ENCODE assay signal across 13 cellular contexts in the genomic region with DNA sequence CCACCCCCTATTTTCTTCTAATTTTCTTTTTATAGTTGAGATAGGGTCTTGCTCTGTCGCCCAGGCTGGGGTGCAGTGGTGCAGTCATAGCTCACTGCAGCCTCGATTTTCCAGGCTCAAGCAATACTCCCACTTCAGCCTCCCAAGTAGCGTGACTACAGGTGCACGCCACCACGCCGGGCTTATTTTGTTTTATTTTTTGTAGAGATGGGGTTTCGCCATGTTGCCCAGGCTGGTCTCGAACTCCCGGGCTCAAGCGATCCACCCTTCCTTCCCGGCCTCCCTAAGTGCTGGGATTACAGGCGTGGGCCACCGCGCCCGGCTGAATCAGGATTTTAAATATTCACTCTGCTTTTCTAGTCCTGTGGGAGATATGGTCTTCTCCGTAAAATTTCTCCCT. TPM values are rescaled to one million over a fixed set of nuclear protein-coding genes. Genes with fewer than 3 reads are reported as not detected.
DNase-seq lines count a peak whose midpoint lies in the region; ATAC-seq and TF ChIP-seq lines count a peak whose summit lies in the region.
"Had no signal": no experiment of that assay in that cellular context is flagged by ENCODE, and none has a peak within 500 bp of the region (broad histone marks: within the 10 kb centered on the region; RNA-seq: fewer than 3 reads in every experiment).

No MANE protein-coding gene starts in this region.

- no peak overlapping the region for H3K9ac ChIP-seq in parathyroid adenoma

- no TSS peak for BruUV-seq in PC-9 (replicated peaks; lab: Mats Ljungman, UMichigan)

- H4K20me1 ChIP-seq in GM23338 (replicated peaks; ENCODE audit: insufficient read depth) = no peaks in the 10 kb centered on the region
- H4K20me1 ChIP-seq in PC-9 (ENCODE audit: insufficient read depth) = no peaks in the 10 kb centered on the region

- H3K27me3 ChIP-seq in GM23338 (ENCODE audit: insufficient read depth) = peaks cover 9% of the 10 kb centered on the region; the same call in 1 of the 2 replicates
- H3K27me3 ChIP-seq in PC-9 (ENCODE audit: insufficient read depth, low read depth) = no peaks in the 10 kb centered on the region
- no peaks in the 10 kb centered on the region for H3K27me3 ChIP-seq in parathyroid adenoma (ENCODE audit: control insufficient read depth, insufficient read depth, low read length)
- H3K27me3 ChIP-seq: Peyer's patch had no signal

- 0 out of 2 replicates have a peak, but pooled peaks cover 10% of the 10 kb centered on the region for H3F3A ChIP-seq in GM23338 (replicated peaks; ENCODE audit: low read depth)
- peaks cover 27% of the 10 kb centered on the region for H3F3A ChIP-seq in PC-9 (ENCODE audit: insufficient read depth, low read depth)

- no peak overlapping the region for H3K4me2 ChIP-seq in GM23338
- H3K4me2 ChIP-seq in PC-9 = peak overlapping the region; percentile 93; the same call in 1 of the 2 replicates
- H3K4me2 ChIP-seq in parathyroid adenoma (ENCODE audit: low read length) = no peak overlapping the region

- no peaks in the 10 kb centered on the region for H3K9me3 ChIP-seq in PC-9 (ENCODE audit: insufficient read depth, low read depth)
- H3K9me3 ChIP-seq in parathyroid adenoma (ENCODE audit: control insufficient read depth, low read length) = no peaks in the 10 kb centered on the region
- H3K9me3 ChIP-seq: Peyer's patch had no signal

- peak overlapping the region; percentile 85; the same call in 1 of the 2 replicates for H3K4me3 ChIP-seq in GM23338
- H3K4me3 ChIP-seq in PC-9 = no peak overlapping the region
- H3K4me3 ChIP-seq in parathyroid adenoma (ENCODE audit: low read depth, low read length) = no peak overlapping the region

- no peak overlapping the region for H3K27ac ChIP-seq in GM23338 (ENCODE audit: low read depth)
- H3K27ac ChIP-seq in PC-9 = no peak overlapping the region
- H3K27ac ChIP-seq in parathyroid adenoma = no peak overlapping the region

- H3K4me1 Mint-ChIP-seq in GM23338 = peaks cover 6% of the 10 kb centered on the region; the same call in 2 of the 3 replicates
- peaks cover 1% of the 10 kb centered on the region for H3K4me1 Mint-ChIP-seq in glutamatergic neuron (ENCODE audit: low read depth, unreplicated experiment)

- POLR2A ChIA-PET in PC-9 (lab: Charles Lee; ENCODE audit: unreplicated experiment) = no interaction called here

- H3K36me3 Mint-ChIP-seq in GM23338 (ENCODE audit: low read depth) (peaks cover 4% of the 10 kb centered on the region; the same call in 2 of the 3 replicates), glutamatergic neuron (ENCODE audit: unreplicated experiment) (no peaks in the 10 kb centered on the region)

- DNase-seq in GM23338 (ENCODE audit: low spot score) (no peak), PC-9 (no peak), glutamatergic neuron (no peak), AG08396 (ENCODE audit: low spot score) (no peak), UCSD-AML1 (lab: John Stamatoyannopoulos, UW; ENCODE audit: unreplicated experiment) (no peak), DMS53 treated with DMSO at 0.1 percent for 48 hours (lab: John Stamatoyannopoulos, UW; ENCODE audit: unreplicated experiment) (no peak)
- DNase-seq: activated CD4-positive, CD25-positive, alpha-beta regulatory T cell; activated naive CD4-positive, alpha-beta T cell treated with Interleukin-2 at 50 U/mL for 16 hours; KG1; NCI-H146; NCI-H446; Peyer's patch had no signal

- H3K4me1 ChIP-seq in GM23338 (ENCODE audit: insufficient read depth) = no peaks in the 10 kb centered on the region
- H3K4me1 ChIP-seq in PC-9 (replicated peaks; ENCODE audit: insufficient read depth) = peaks cover 23% of the 10 kb centered on the region
- no peaks in the 10 kb centered on the region for H3K4me1 ChIP-seq in parathyroid adenoma

- H2AFZ ChIP-seq in GM23338 (peak overlapping the region; percentile 93; the same call in 1 of the 2 replicates), PC-9 (no peak overlapping the region; the same call in 1 of the 2 replicates), parathyroid adenoma (peak overlapping the region; percentile 89)

- no peak for ATAC-seq in GM23338

- H3K79me2 ChIP-seq in GM23338 (replicated peaks; ENCODE audit: insufficient read depth) (no peaks in the 10 kb centered on the region), PC-9 (ENCODE audit: low read depth) (no peaks in the 10 kb centered on the region), parathyroid adenoma (no peaks in the 10 kb centered on the region)

- no peaks in the 10 kb centered on the region for H3K9me2 ChIP-seq in GM23338 (ENCODE audit: insufficient read depth)
- no peaks in the 10 kb centered on the region for H3K9me2 ChIP-seq in PC-9 (ENCODE audit: insufficient read depth)

- CTCF ChIA-PET in PC-9 (lab: Charles Lee) = interaction anchor here (0.8 kb wide), 1 partner anchor 91 kb away, joined by 3 read pairs; no protein-coding TSS in a partner anchor

- intact Hi-C loops in PC-9 (cut with micrococcal nuclease; ENCODE audit: unreplicated experiment) = no loop called here

- TF ChIP-seq CTCF in GM23338 (conservative IDR thresholded peaks at IDR 0.05; ENCODE audit: low read depth in 2 of 2) (no peak), PC-9 (conservative IDR thresholded peaks at IDR 0.05) (no peak), glutamatergic neuron (IDR thresholded peaks at IDR 0.05; ENCODE audit: partially characterized antibody, unreplicated experiment) (no peak), parathyroid adenoma (IDR thresholded peaks at IDR 0.05) (no peak)

- H3K36me3 ChIP-seq in GM23338 (ENCODE audit: insufficient read depth) = no peaks in the 10 kb centered on the region
- no peaks in the 10 kb centered on the region; the same call in 1 of the 2 replicates for H3K36me3 ChIP-seq in PC-9 (ENCODE audit: low read depth)
- no peaks in the 10 kb centered on the region for H3K36me3 ChIP-seq in parathyroid adenoma (ENCODE audit: control insufficient read depth, insufficient read depth, low read length)

- H3K9me3 Mint-ChIP-seq in GM23338 (no peaks in the 10 kb centered on the region), glutamatergic neuron (ENCODE audit: unreplicated experiment) (peaks cover 10% of the 10 kb centered on the region)

- H3K27ac Mint-ChIP-seq in GM23338 (no peak overlapping the region), glutamatergic neuron (ENCODE audit: unreplicated experiment) (peak overlapping the region; percentile 94)

- H3K4me3 Mint-ChIP-seq in GM23338 = 0 out of 3 replicates have a peak overlapping the region, but pooled peaks have one; percentile 92
- peak overlapping the region; percentile 100 for H3K4me3 Mint-ChIP-seq in glutamatergic neuron (ENCODE audit: unreplicated experiment)

- H3K27me3 Mint-ChIP-seq in GM23338 (ENCODE audit: insufficient read depth, low read depth, poor library complexity) = peaks cover 5% of the 10 kb centered on the region
- peaks cover 5% of the 10 kb centered on the region for H3K27me3 Mint-ChIP-seq in glutamatergic neuron (ENCODE audit: unreplicated experiment)

TF ChIP-seq in GM23338, 12 proteins besides CTCF, POLR2A, EP300 and RAD21 (continues in another document):
- TF ChIP-seq EZH2phosphoT487 (IDR thresholded peaks at IDR 0.05; ENCODE audit: unreplicated experiment) = no peak
- no peak for TF ChIP-seq CREB1 (CRISPR knock-in tag; IDR thresholded peaks at IDR 0.05; ENCODE audit: low read depth)
- TF ChIP-seq ZNF114 (CRISPR knock-in tag; IDR thresholded peaks at IDR 0.05) = no peak
- TF ChIP-seq, protein P1, sequence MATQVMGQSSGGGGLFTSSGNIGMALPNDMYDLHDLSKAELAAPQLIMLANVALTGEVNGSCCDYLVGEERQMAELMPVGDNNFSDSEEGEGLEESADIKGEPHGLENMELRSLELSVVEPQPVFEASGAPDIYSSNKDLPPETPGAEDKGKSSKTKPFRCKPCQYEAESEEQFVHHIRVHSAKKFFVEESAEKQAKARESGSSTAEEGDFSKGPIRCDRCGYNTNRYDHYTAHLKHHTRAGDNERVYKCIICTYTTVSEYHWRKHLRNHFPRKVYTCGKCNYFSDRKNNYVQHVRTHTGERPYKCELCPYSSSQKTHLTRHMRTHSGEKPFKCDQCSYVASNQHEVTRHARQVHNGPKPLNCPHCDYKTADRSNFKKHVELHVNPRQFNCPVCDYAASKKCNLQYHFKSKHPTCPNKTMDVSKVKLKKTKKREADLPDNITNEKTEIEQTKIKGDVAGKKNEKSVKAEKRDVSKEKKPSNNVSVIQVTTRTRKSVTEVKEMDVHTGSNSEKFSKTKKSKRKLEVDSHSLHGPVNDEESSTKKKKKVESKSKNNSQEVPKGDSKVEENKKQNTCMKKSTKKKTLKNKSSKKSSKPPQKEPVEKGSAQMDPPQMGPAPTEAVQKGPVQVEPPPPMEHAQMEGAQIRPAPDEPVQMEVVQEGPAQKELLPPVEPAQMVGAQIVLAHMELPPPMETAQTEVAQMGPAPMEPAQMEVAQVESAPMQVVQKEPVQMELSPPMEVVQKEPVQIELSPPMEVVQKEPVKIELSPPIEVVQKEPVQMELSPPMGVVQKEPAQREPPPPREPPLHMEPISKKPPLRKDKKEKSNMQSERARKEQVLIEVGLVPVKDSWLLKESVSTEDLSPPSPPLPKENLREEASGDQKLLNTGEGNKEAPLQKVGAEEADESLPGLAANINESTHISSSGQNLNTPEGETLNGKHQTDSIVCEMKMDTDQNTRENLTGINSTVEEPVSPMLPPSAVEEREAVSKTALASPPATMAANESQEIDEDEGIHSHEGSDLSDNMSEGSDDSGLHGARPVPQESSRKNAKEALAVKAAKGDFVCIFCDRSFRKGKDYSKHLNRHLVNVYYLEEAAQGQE (IDR thresholded peaks at IDR 0.05; ENCODE audit: unreplicated experiment) = no peak
- TF ChIP-seq NANOG (IDR thresholded peaks at IDR 0.05; ENCODE audit: borderline replicate concordance) = no peak
- no peak for TF ChIP-seq JUNB (IDR thresholded peaks at IDR 0.05; ENCODE audit: unreplicated experiment)
- TF ChIP-seq POLR2AphosphoS5 (IDR thresholded peaks at IDR 0.05; ENCODE audit: low read depth) = no peak
- TF ChIP-seq, protein P2, sequence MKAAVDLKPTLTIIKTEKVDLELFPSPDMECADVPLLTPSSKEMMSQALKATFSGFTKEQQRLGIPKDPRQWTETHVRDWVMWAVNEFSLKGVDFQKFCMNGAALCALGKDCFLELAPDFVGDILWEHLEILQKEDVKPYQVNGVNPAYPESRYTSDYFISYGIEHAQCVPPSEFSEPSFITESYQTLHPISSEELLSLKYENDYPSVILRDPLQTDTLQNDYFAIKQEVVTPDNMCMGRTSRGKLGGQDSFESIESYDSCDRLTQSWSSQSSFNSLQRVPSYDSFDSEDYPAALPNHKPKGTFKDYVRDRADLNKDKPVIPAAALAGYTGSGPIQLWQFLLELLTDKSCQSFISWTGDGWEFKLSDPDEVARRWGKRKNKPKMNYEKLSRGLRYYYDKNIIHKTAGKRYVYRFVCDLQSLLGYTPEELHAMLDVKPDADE (IDR thresholded peaks at IDR 0.05) = no peak

RNA-seq across cellular contexts. Expression of a gene that starts 0.9 kb away (rescaled TPM):
- 6.8 and 8.1 TPM in 2 replicates for total RNA-seq in GM23338 (2014; rRNA removed; shearing (Covaris generic))
- polyA plus RNA-seq in GM23338 (2016; fragmentation: Nextera tagmentation; extraction: Ambion mirVana) = 5.8 and 7.8 TPM in 2 replicates
- total RNA-seq in PC-9 (2021) (3.1 and 3.4 TPM in 2 replicates), glutamatergic neuron (ENCODE audit: unreplicated experiment) (34.3 TPM)

RNA-seq across cellular contexts. Expression of a gene that starts 9.5 kb away (rescaled TPM):
- total RNA-seq in GM23338 (2014; rRNA removed; shearing (Covaris generic)) = 16.1 and 17.1 TPM in 2 replicates
- polyA plus RNA-seq in GM23338 (2016; fragmentation: Nextera tagmentation; extraction: Ambion mirVana) = 3.9 and 6.7 TPM in 2 replicates
- total RNA-seq in PC-9 (2021) (14.4 and 15.2 TPM in 2 replicates), glutamatergic neuron (ENCODE audit: unreplicated experiment) (19.4 TPM)
